In genomic region chr14:23602181-23603095, GRCh38 we compare ENCODE assay signal across 27 cellular contexts. TPM values are rescaled to one million over a fixed set of nuclear protein-coding genes. Genes with fewer than 3 reads are reported as not detected.
DNase-seq lines count a peak whose midpoint lies in the region; ATAC-seq, FAIRE-seq and TF ChIP-seq lines count a peak whose summit lies in the region.
"Had no signal": no experiment of that assay in that cellular context is flagged by ENCODE, and none has a peak within 500 bp of the region (broad histone marks: within the 10 kb centered on the region; RNA-seq: fewer than 3 reads in every experiment).

No MANE protein-coding gene starts in this region.

- H2BK5ac ChIP-seq in H1 (ENCODE audit: low read depth, low read length): no peak overlapping the region

- H2AFZ ChIP-seq in H1 (ENCODE audit: low read length): no peak overlapping the region

- H3K4me3 ChIP-seq in H1 (ENCODE audit: extremely low read depth in 1 of 4, insufficient read depth in 2 of 4, low read depth in 3 of 4, low read length in 4 of 4) (no peak overlapping the region), colonic mucosa (no peak overlapping the region)
- H3K4me3 ChIP-seq: dorsolateral prefrontal cortex, SJCRH30 had no signal

- no peak overlapping the region for H2BK12ac ChIP-seq in H1 (ENCODE audit: low read depth, low read length)

- H3K9me3 ChIP-seq in H1 (ENCODE audit: insufficient read depth in 2 of 2, low read depth in 1 of 2, low read length in 1 of 2) (no peaks in the 10 kb centered on the region; a peak in 1 of 4 replicates), colonic mucosa (no peaks in the 10 kb centered on the region)
- H3K9me3 ChIP-seq: BE2C, SJCRH30 had no signal

- H3K23ac ChIP-seq in H1 (ENCODE audit: insufficient read length): no peak overlapping the region

- no peak overlapping the region for H2BK20ac ChIP-seq in H1 (ENCODE audit: low read length)

- H3K36me3 ChIP-seq in H1 (ENCODE audit: control insufficient read depth in 2 of 4, insufficient read depth in 4 of 4, low read length in 3 of 4): no peaks in the 10 kb centered on the region
- H3K36me3 ChIP-seq in colonic mucosa: no peaks in the 10 kb centered on the region
- H3K36me3 ChIP-seq: BE2C, SJCRH30 had no signal

- peak overlapping the region; percentile 56 for H4K91ac ChIP-seq in H1 (replicated peaks; ENCODE audit: insufficient read length, low read length)

- H3K4me1 ChIP-seq in H1 (replicated peaks in 1 of 4; ENCODE audit: control insufficient read depth in 3 of 4, insufficient read depth in 4 of 4, low read length in 3 of 4): no peaks in the 10 kb centered on the region
- no peaks in the 10 kb centered on the region for H3K4me1 ChIP-seq in colonic mucosa
- H3K4me1 ChIP-seq: BE2C, SJCRH30 had no signal

- H3K4ac ChIP-seq in H1 (replicated peaks; ENCODE audit: insufficient read length, low read depth, low read length): no peak overlapping the region

- no peak overlapping the region for H3K4me2 ChIP-seq in H1 (ENCODE audit: insufficient read depth in 1 of 2, low read depth in 2 of 2, low read length in 2 of 2)

- no peak overlapping the region for H3K56ac ChIP-seq in H1 (replicated peaks; ENCODE audit: insufficient read length, low read depth, low read length)

- H4K5ac ChIP-seq in H1 (ENCODE audit: insufficient read length, low read depth, low read length): no peak overlapping the region

- no peak overlapping the region for H3K9ac ChIP-seq in H1 (replicated peaks in 1 of 4; ENCODE audit: extremely low read depth in 1 of 4, low read depth in 3 of 4, low read length in 3 of 4)
- H3K9ac ChIP-seq in colonic mucosa (ENCODE audit: low read depth in 2 of 2, low read length in 2 of 2): no peak overlapping the region

- TF ChIP-seq EP300 in H1 (IDR thresholded peaks at IDR 0.05; ENCODE audit: borderline replicate concordance in 1 of 2, low read depth in 2 of 2, low read length in 2 of 2): no peak

- no peak for FAIRE-seq in H1 (lab: Jason Lieb, UNC)
- FAIRE-seq: endothelial cell of umbilical vein, H54 had no signal

- no peak for TF ChIP-seq CTCF in H1 (IDR thresholded peaks at IDR 0.05; ENCODE audit: control extremely low read depth in 1 of 3, insufficient read depth in 1 of 3, low read depth in 1 of 3, low read length in 3 of 3)
- no peak for TF ChIP-seq CTCF in colonic mucosa (IDR thresholded peaks at IDR 0.05)

- H2BK120ac ChIP-seq in H1 (replicated peaks; ENCODE audit: low read depth, low read length): no peak overlapping the region

- no peaks in the 10 kb centered on the region; the same call in 1 of the 2 replicates for H3K23me2 ChIP-seq in H1 (ENCODE audit: low read depth, low read length)

- POLR2A ChIA-PET in H1 (lab: Charles Lee; ENCODE audit: partially characterized antibody): interaction anchor here (0.8 to 0.9 kb wide), 2 partner anchors 8 to 575 kb away, joined by 3 read pairs; no protein-coding TSS in a partner anchor

- intact Hi-C loops in left ventricle myocardium superior (cut with micrococcal nuclease): no loop called here
- intact Hi-C loops in Right ventricle myocardium inferior (cut with DNase I): no loop called here
- intact Hi-C loops in colonic mucosa (cut with DNase I): no loop called here

- no peaks in the 10 kb centered on the region for H3K79me1 ChIP-seq in H1 (ENCODE audit: low read depth, low read length)

- H2AK5ac ChIP-seq in H1 (ENCODE audit: low read depth, low read length): no peak overlapping the region

- H3K18ac ChIP-seq in H1 (ENCODE audit: extremely low read depth, low read length): no peak overlapping the region

- no peak overlapping the region for H3K14ac ChIP-seq in H1 (ENCODE audit: insufficient read length)

- DNase-seq in left ventricle myocardium superior (no peak), Right ventricle myocardium inferior (ENCODE audit: missing footprints) (no peak), H1 (ENCODE audit: low read depth in 1 of 2, low spot score in 2 of 2) (no peak), colonic mucosa (no peak)
- DNase-seq in activated CD4-positive, alpha-beta T cell treated with anti-CD3 and anti-CD28 coated beads for 4 hours: no peak
- DNase-seq: activated CD4-positive, alpha-beta T cell treated with anti-CD3 and anti-CD28 coated beads for 36 hours; activated naive CD4-positive, alpha-beta T cell treated with anti-CD3 and anti-CD28 coated beads, Interleukin-2, amount 50 U/mL, for 16 hours; activated T-cell treated with anti-CD3 and anti-CD28 coated beads, Interleukin-2, amount 50 U/mL, for 72 hours; aorta; BE2C; central memory CD4-positive, alpha-beta T cell; COR-L47; dorsolateral prefrontal cortex; glutamatergic neuron; natural killer cell; NCI-H1105 treated with DMSO at 0.1 percent for 48 hours; NCI-H2081; NCI-H345; NCI-H82; right cardiac atrium; SJCRH30 had no signal

- ATAC-seq in left ventricle myocardium superior: peak; percentile 72
- no peak for ATAC-seq in Right ventricle myocardium inferior
- ATAC-seq in GM21576 (IDR thresholded peaks at IDR 0.05; ENCODE audit: unreplicated experiment): no peak
- ATAC-seq: activated CD4-positive, alpha-beta T cell treated with anti-CD3 and anti-CD28 coated beads for 36 hours; activated T-cell treated with anti-CD3 and anti-CD28 coated beads, Interleukin-2, amount 50 U/mL, for 72 hours; natural killer cell had no signal

- no peak for TF ChIP-seq POLR2A in H1 (IDR thresholded peaks at IDR 0.05; ENCODE audit: control extremely low read depth in 1 of 2, low read depth in 2 of 2, low read length in 2 of 2)

- no peak overlapping the region for H2BK15ac ChIP-seq in H1 (ENCODE audit: low read length)

- CTCF ChIA-PET in H1 (lab: Charles Lee; ENCODE audit: partially characterized antibody): interaction anchor here (1.0 to 2.0 kb wide), 6 partner anchors 11 to 328 kb away, joined by 3 to 13 read pairs (median 4); no protein-coding TSS in a partner anchor

- H3K27ac ChIP-seq in H1 (ENCODE audit: low read depth, low read length) (no peak overlapping the region), colonic mucosa (no peak overlapping the region)
- H3K27ac ChIP-seq: dorsolateral prefrontal cortex, SJCRH30 had no signal

- no peak for TF ChIP-seq RAD21 in H1 (IDR thresholded peaks at IDR 0.05 in 1 of 2, conservative IDR thresholded peaks at IDR 0.05 in 1 of 2; ENCODE audit: low read depth in 2 of 2, low read length in 2 of 2)

- no peaks in the 10 kb centered on the region for H3K79me2 ChIP-seq in H1 (ENCODE audit: control insufficient read depth in 1 of 2, insufficient read depth in 2 of 2, low read length in 2 of 2)

- H4K8ac ChIP-seq in H1 (ENCODE audit: extremely low read depth, insufficient read depth, low read length): no peak overlapping the region

- H3K27me3 ChIP-seq in H1 (replicated peaks in 1 of 4; ENCODE audit: control insufficient read depth in 3 of 4, extremely low read depth in 1 of 4, insufficient read depth in 3 of 4, low read length in 3 of 4) (no peaks in the 10 kb centered on the region; a peak in 1 of 7 replicates), colonic mucosa (no peaks in the 10 kb centered on the region)
- H3K27me3 ChIP-seq: dorsolateral prefrontal cortex, SJCRH30 had no signal

- WGBS in H1 (ENCODE audit: extremely low coverage in 1 of 2, insufficient coverage in 1 of 2, insufficient read length in 1 of 2, insufficient replicate concordance in 2 of 2, low coverage in 1 of 2, low lambda C conversion rate in 2 of 2, missing lambda C conversion rate in 1 of 2), 2 experiments: 86% methylated on average over 12 of the region's 12 CpGs; no CpG with 5 or more reads in 1 of the 2 experiments

- H4K20me1 ChIP-seq in H1 (replicated peaks in 1 of 2; ENCODE audit: control insufficient read depth in 1 of 2, insufficient read depth in 2 of 2, low read length in 2 of 2): no peaks in the 10 kb centered on the region

RNA-seq across cellular contexts. Expression of gene JPH4, which starts 23.8 kb away (rescaled TPM):
- total RNA-seq in left ventricle myocardium superior (0.22 TPM), Right ventricle myocardium inferior (0.24 TPM), colonic mucosa (under 1 TPM; 0.30 to 0.58 TPM)
- 46.4 and 46.7 TPM in 2 replicates for total RNA-seq in H1 (2021; fragmentation: NEBNext Ultra II Directional; extraction: Animal tissue kit (Norgen Biotek cat#: 25700))
- 23.9 and 35.0 TPM in 2 replicates for polyA plus RNA-seq in H1 (2011; rRNA removed)
- 31.2 TPM for polyA plus RNA-seq in H1 (2011; cell fraction: cytosol; rRNA removed)
- polyA plus RNA-seq in H1 (2011; cell fraction: nucleus; rRNA removed): 48.6 TPM
- polyA plus RNA-seq in H1 (2012, experiment 1 of 2): 20.3 to 33.0 TPM (median 27.2 TPM) in 4 replicates
- polyA plus RNA-seq in H1 (2012, experiment 2 of 2): 23.3 TPM
- 23.9 TPM for polyA plus RNA-seq in H1 (2013, experiment 1 of 2)
- 23.3 TPM for polyA plus RNA-seq in H1 (2013, experiment 2 of 2)
- polyA minus RNA-seq in H1 (2011; rRNA and poly(A)+ RNA removed): 11.2 and 13.2 TPM in 2 replicates
- polyA minus RNA-seq in H1 (2011; cell fraction: cytosol; rRNA and poly(A)+ RNA removed): 19.1 TPM
- polyA minus RNA-seq in H1 (2011; cell fraction: nucleus; rRNA and poly(A)+ RNA removed): 24.3 TPM
- total RNA-seq: A673; activated CD4-positive, alpha-beta T cell treated with anti-CD3 and anti-CD28 coated beads for 36 hours; endothelial cell of umbilical vein; osteoblast had no signal

RNA-seq across cellular contexts. Expression of gene DHRS2, which starts 33.7 kb away (rescaled TPM):
- total RNA-seq in left ventricle myocardium superior: not detected
- total RNA-seq in Right ventricle myocardium inferior: not detected
- total RNA-seq in H1 (2021; fragmentation: NEBNext Ultra II Directional; extraction: Animal tissue kit (Norgen Biotek cat#: 25700)): 0.44 and 1.1 TPM in 2 replicates
- 3.5 and 4.4 TPM in 2 replicates for polyA plus RNA-seq in H1 (2011; rRNA removed)
- polyA plus RNA-seq in H1 (2011; cell fraction: cytosol; rRNA removed): 6.2 TPM
- 5.7 TPM for polyA plus RNA-seq in H1 (2011; cell fraction: nucleus; rRNA removed)
- polyA plus RNA-seq in H1 (2012, experiment 1 of 2): 0.91 to 2.7 TPM (median 1.8 TPM) in 4 replicates
- 0.72 TPM for polyA plus RNA-seq in H1 (2012, experiment 2 of 2)
- 1.5 TPM for polyA plus RNA-seq in H1 (2013, experiment 1 of 2)
- 1.2 TPM for polyA plus RNA-seq in H1 (2013, experiment 2 of 2)
- polyA minus RNA-seq in H1 (2011; rRNA and poly(A)+ RNA removed): 4.0 and 4.9 TPM in 2 replicates
- polyA minus RNA-seq in H1 (2011; cell fraction: cytosol; rRNA and poly(A)+ RNA removed): 0.81 TPM
- polyA minus RNA-seq in H1 (2011; cell fraction: nucleus; rRNA and poly(A)+ RNA removed): 7.5 TPM
- total RNA-seq in colonic mucosa: 1 to 10 TPM in 1 of 2 donors, under 1 TPM in 1; 0.56 to 2.1 TPM
- total RNA-seq: aorta, endothelial cell of umbilical vein, mesenteric fat pad, right cardiac atrium had no signal
- polyA plus RNA-seq: right cardiac atrium had no signal

RNA-seq across cellular contexts. Expression of gene AP1G2, which starts 34.8 kb away (rescaled TPM):
- total RNA-seq in left ventricle myocardium superior: 15.5 TPM
- total RNA-seq in Right ventricle myocardium inferior: 15.5 TPM
- 70.1 and 70.9 TPM in 2 replicates for total RNA-seq in H1 (2021; fragmentation: NEBNext Ultra II Directional; extraction: Animal tissue kit (Norgen Biotek cat#: 25700))
- 134 and 162 TPM in 2 replicates for polyA plus RNA-seq in H1 (2011; rRNA removed)
- 149 TPM for polyA plus RNA-seq in H1 (2011; cell fraction: cytosol; rRNA removed)
- 1,259 TPM for polyA plus RNA-seq in H1 (2011; cell fraction: nucleus; rRNA removed)
- 88.4 to 117 TPM (median 102 TPM) in 4 replicates for polyA plus RNA-seq in H1 (2012, experiment 1 of 2)
- 65.4 TPM for polyA plus RNA-seq in H1 (2012, experiment 2 of 2)
- polyA plus RNA-seq in H1 (2013, experiment 1 of 2): 65.1 TPM
- polyA plus RNA-seq in H1 (2013, experiment 2 of 2): 60.0 TPM
- 116 and 124 TPM in 2 replicates for polyA minus RNA-seq in H1 (2011; rRNA and poly(A)+ RNA removed)
- polyA minus RNA-seq in H1 (2011; cell fraction: cytosol; rRNA and poly(A)+ RNA removed): 57.8 TPM
- 206 TPM for polyA minus RNA-seq in H1 (2011; cell fraction: nucleus; rRNA and poly(A)+ RNA removed)
- 100 to 1,000 TPM; 154 to 214 TPM for total RNA-seq in colonic mucosa
- total RNA-seq: SJCRH30 had no signal

RNA-seq across cellular contexts. Expression of gene THTPA, which starts 46.4 kb away (rescaled TPM):
- total RNA-seq in left ventricle myocardium superior (20.2 TPM), Right ventricle myocardium inferior (16.0 TPM), colonic mucosa (10 to 100 TPM in 1 of 2 donors, 1 to 10 TPM in 1; 9.0 to 21.0 TPM)
- 14.8 and 16.6 TPM in 2 replicates for total RNA-seq in H1 (2021; fragmentation: NEBNext Ultra II Directional; extraction: Animal tissue kit (Norgen Biotek cat#: 25700))
- polyA plus RNA-seq in H1 (2011; rRNA removed): 19.0 and 23.4 TPM in 2 replicates
- polyA plus RNA-seq in H1 (2011; cell fraction: cytosol; rRNA removed): 16.2 TPM
- polyA plus RNA-seq in H1 (2011; cell fraction: nucleus; rRNA removed): 16.0 TPM
- 14.7 to 21.8 TPM (median 19.2 TPM) in 4 replicates for polyA plus RNA-seq in H1 (2012, experiment 1 of 2)
- polyA plus RNA-seq in H1 (2012, experiment 2 of 2): 25.1 TPM
- polyA plus RNA-seq in H1 (2013, experiment 1 of 2): 7.0 TPM
- polyA plus RNA-seq in H1 (2013, experiment 2 of 2): 8.4 TPM
- polyA minus RNA-seq in H1 (2011; rRNA and poly(A)+ RNA removed): 16.4 and 30.4 TPM in 2 replicates
- 6.2 TPM for polyA minus RNA-seq in H1 (2011; cell fraction: cytosol; rRNA and poly(A)+ RNA removed)
- 14.0 TPM for polyA minus RNA-seq in H1 (2011; cell fraction: nucleus; rRNA and poly(A)+ RNA removed)

RNA-seq across cellular contexts. Expression of gene ZFHX2, which starts 50.9 kb away (rescaled TPM):
- 1.0 TPM for total RNA-seq in left ventricle myocardium superior
- total RNA-seq in Right ventricle myocardium inferior: 0.60 TPM
- 27.0 and 28.6 TPM in 2 replicates for total RNA-seq in H1 (2021; fragmentation: NEBNext Ultra II Directional; extraction: Animal tissue kit (Norgen Biotek cat#: 25700))
- 2.7 and 3.7 TPM in 2 replicates for polyA plus RNA-seq in H1 (2011; rRNA removed)
- polyA plus RNA-seq in H1 (2011; cell fraction: cytosol; rRNA removed): 1.7 TPM
- 7.3 TPM for polyA plus RNA-seq in H1 (2011; cell fraction: nucleus; rRNA removed)
- polyA plus RNA-seq in H1 (2012, experiment 1 of 2): 14.7 to 22.4 TPM (median 19.8 TPM) in 4 replicates
- 7.9 TPM for polyA plus RNA-seq in H1 (2012, experiment 2 of 2)
- 13.2 TPM for polyA plus RNA-seq in H1 (2013, experiment 1 of 2)
- 12.1 TPM for polyA plus RNA-seq in H1 (2013, experiment 2 of 2)
- 6.0 and 8.5 TPM in 2 replicates for polyA minus RNA-seq in H1 (2011; rRNA and poly(A)+ RNA removed)
- polyA minus RNA-seq in H1 (2011; cell fraction: cytosol; rRNA and poly(A)+ RNA removed): 15.5 TPM
- polyA minus RNA-seq in H1 (2011; cell fraction: nucleus; rRNA and poly(A)+ RNA removed): 13.7 TPM
- total RNA-seq in colonic mucosa: 1 to 10 TPM; 1.8 to 2.0 TPM

Comparison
In these comparisons a context has a peak if more than half of its experiments do, and no peak if none do; other contexts are left out.
1. RNA of gene JPH4, which starts 23.8 kb away (total RNA-seq): 46.4 to 46.7 TPM in H1; 0.30 to 0.58 TPM in colonic mucosa, 0.24 TPM in Right ventricle myocardium inferior (single experiment) and 0.22 TPM in left ventricle myocardium superior (single experiment); every median in the first group is over 10 times any median in the second.